ENCODE assay signal across 1 cellular context in genomic region chr6:27630727-27631613, GRCh38.
A peak's percentile ranks its signal among the peaks of the same experiment; 100 is the strongest.
TF ChIP-seq lines count a peak whose summit lies in the region.

No MANE protein-coding gene starts in this region.

TF ChIP-seq in K562, 482 proteins besides CTCF, POLR2A, EP300 and RAD21 (continued from another document and continues in another):
- TF ChIP-seq ZNF655 (CRISPR knock-in tag; IDR thresholded peaks at IDR 0.05) (no peak), NR2C1 (IDR thresholded peaks at IDR 0.05) (no peak), NR2C1 (tag; IDR thresholded peaks at IDR 0.05) (0 out of 2 replicates have a peak, but pooled peaks have one; percentile 29), POLR2B (IDR thresholded peaks at IDR 0.05; ENCODE audit: low read depth, partially characterized antibody) (no peak), L3MBTL2 (IDR thresholded peaks at IDR 0.05) (peak; percentile 98), KDM1A (IDR thresholded peaks at IDR 0.05) (peak; percentile 30 to 59; a peak in 3 of 4 replicates), GATAD2A (IDR thresholded peaks at IDR 0.05) (no peak), MTA3 (IDR thresholded peaks at IDR 0.05; ENCODE audit: borderline replicate concordance) (peak; percentile 45; the same call in 1 of the 2 replicates), HMG20A (CRISPR knock-in tag; conservative IDR thresholded peaks at IDR 0.05) (no peak), NEUROD1 (IDR thresholded peaks at IDR 0.05; ENCODE audit: borderline replicate concordance, low read depth, low read length, partially characterized antibody) (peak; percentile 6), ZNF444 (CRISPR knock-in tag; IDR thresholded peaks at IDR 0.05) (no peak), ZBTB2 (IDR thresholded peaks at IDR 0.05) (0 out of 2 replicates have a peak, but pooled peaks have one; percentile 39), TEAD2 (tag; IDR thresholded peaks at IDR 0.05) (no peak), CHD4 (IDR thresholded peaks at IDR 0.05; ENCODE audit: insufficient read depth, insufficient replicate concordance, low read depth, low read length, poor library complexity, severe bottlenecking) (no peak), ZNF445 (CRISPR knock-in tag; IDR thresholded peaks at IDR 0.05; ENCODE audit: low read depth) (no peak), TCF15 (CRISPR knock-in tag; IDR thresholded peaks at IDR 0.05) (no peak), FOXA1 (IDR thresholded peaks at IDR 0.05; ENCODE audit: borderline replicate concordance) (no peak), ZNF79 (CRISPR knock-in tag; IDR thresholded peaks at IDR 0.05; ENCODE audit: low read depth) (no peak), ZBTB8A (IDR thresholded peaks at IDR 0.05; ENCODE audit: partially characterized antibody) (peak; percentile 76), SMARCE1 (IDR thresholded peaks at IDR 0.05) (0 out of 2 replicates have a peak, but pooled peaks have one; percentile 36), TCFL5 (CRISPR knock-in tag; conservative IDR thresholded peaks at IDR 0.05) (no peak), FUS (optimal IDR thresholded peaks at IDR 0.05; ENCODE audit: low read depth, low read length) (no peak), MTA2 (IDR thresholded peaks at IDR 0.05; ENCODE audit: low read depth) (no peak), ETV6 (IDR thresholded peaks at IDR 0.05; ENCODE audit: borderline replicate concordance in 1 of 2, low read depth in 2 of 2, low read length in 1 of 2) (0 out of 4 replicates have a peak, but pooled peaks of 1 of the 2 experiments have one; percentile 32), ETV6 (CRISPR knock-in tag; IDR thresholded peaks at IDR 0.05; ENCODE audit: borderline replicate concordance) (peak; percentile 94; the same call in 1 of the 2 replicates), TAF1 (IDR thresholded peaks at IDR 0.05; ENCODE audit: control insufficient read depth, extremely low read depth, insufficient read depth, low read length, severe bottlenecking) (no peak), ZNF668 (CRISPR knock-in tag; IDR thresholded peaks at IDR 0.05) (no peak), MBD1 (CRISPR knock-in tag; IDR thresholded peaks at IDR 0.05) (no peak), PCBP2 (IDR thresholded peaks at IDR 0.05; ENCODE audit: low read depth, low read length, poor library complexity, severe bottlenecking) (no peak), RBM39 (optimal IDR thresholded peaks at IDR 0.05; ENCODE audit: low read depth, low read length) (peak; percentile 70), ZNF384 (IDR thresholded peaks at IDR 0.05; ENCODE audit: low read depth, low read length) (0 out of 2 replicates have a peak, but pooled peaks have one; percentile 10), TAF9B (IDR thresholded peaks at IDR 0.05; ENCODE audit: partially characterized antibody) (peak; percentile 25), PYGO2 (tag; IDR thresholded peaks at IDR 0.05) (no peak), ZC3H4 (CRISPR knock-in tag; IDR thresholded peaks at IDR 0.05; ENCODE audit: borderline replicate concordance) (no peak), HIVEP1 (CRISPR knock-in tag; IDR thresholded peaks at IDR 0.05) (no peak), ZNF316 (IDR thresholded peaks at IDR 0.05) (0 out of 2 replicates have a peak, but pooled peaks have one; percentile 13), MAFK (IDR thresholded peaks at IDR 0.05; ENCODE audit: low read length) (no peak), ZNF212 (CRISPR knock-in tag; IDR thresholded peaks at IDR 0.05) (peak; percentile 33; the same call in 1 of the 2 replicates), MAX (CRISPR knock-in tag; IDR thresholded peaks at IDR 0.05) (peak; percentile 97), CLOCK (CRISPR knock-in tag; IDR thresholded peaks at IDR 0.05; ENCODE audit: borderline replicate concordance) (no peak), ATF7 (IDR thresholded peaks at IDR 0.05) (peak; percentile 73; the same call in 1 of the 2 replicates), IRF9 (tag; IDR thresholded peaks at IDR 0.05) (peak; percentile 83), MBD2 (IDR thresholded peaks at IDR 0.05; ENCODE audit: borderline replicate concordance, low read depth) (no peak; the same call in 1 of the 2 replicates), TFAM (CRISPR knock-in tag; conservative IDR thresholded peaks at IDR 0.05) (no peak), RBM15 (IDR thresholded peaks at IDR 0.05; ENCODE audit: insufficient read depth, low read length) (no peak), CREB1 (IDR thresholded peaks at IDR 0.05) (0 out of 2 replicates have a peak, but pooled peaks have one; percentile 44), CREB1 (CRISPR knock-in tag; IDR thresholded peaks at IDR 0.05) (peak; percentile 32), IRF2 (CRISPR knock-in tag; IDR thresholded peaks at IDR 0.05) (no peak; the same call in 1 of the 2 replicates), ZNF24 (IDR thresholded peaks at IDR 0.05) (peak; percentile 85), ILK (tag; IDR thresholded peaks at IDR 0.05; ENCODE audit: borderline replicate concordance, low read depth) (no peak), PHF20 (IDR thresholded peaks at IDR 0.05; ENCODE audit: partially characterized antibody) (peak; percentile 70), HDAC2 (IDR thresholded peaks at IDR 0.05) (0 out of 2 replicates have a peak, but pooled peaks have one; percentile 11), CBX5 (IDR thresholded peaks at IDR 0.05; ENCODE audit: borderline replicate concordance, low read depth) (peak; percentile 80; the same call in 1 of the 2 replicates), HNRNPK (IDR thresholded peaks at IDR 0.05; ENCODE audit: low read depth, low read length, poor library complexity, severe bottlenecking) (no peak), NKRF (IDR thresholded peaks at IDR 0.05; ENCODE audit: borderline replicate concordance) (no peak), AFF1 (IDR thresholded peaks at IDR 0.05; ENCODE audit: low read depth in 1 of 2, partially characterized antibody in 2 of 2) (peak; percentile 32 to 71), TBL1XR1 (IDR thresholded peaks at IDR 0.05; ENCODE audit: low read length in 2 of 2) (peak; percentile 16 to 64; a peak in 2 of 4 replicates), EZH2 (IDR thresholded peaks at IDR 0.05; ENCODE audit: borderline replicate concordance, low read depth, low read length) (no peak), ATF1 (CRISPR knock-in tag; IDR thresholded peaks at IDR 0.05) (no peak), ATF1 (tag; IDR thresholded peaks at IDR 0.05) (peak; percentile 74), SNRNP70 (optimal IDR thresholded peaks at IDR 0.05; ENCODE audit: low read depth, low read length) (no peak), BACH1 (tag; IDR thresholded peaks at IDR 0.05) (no peak)
